ENCODE assay signal across 21 cellular contexts in genomic region chr2:56382466-56382865, GRCh38.
"Had no signal": no experiment of that assay in that cellular context is flagged by ENCODE, and none has a peak within 500 bp of the region (broad histone marks: within the 10 kb centered on the region; RNA-seq: fewer than 3 reads in every experiment).

No MANE protein-coding gene starts in this region.

- H3K36me3 ChIP-seq: esophagus muscularis mucosa, gastrocnemius medialis, tibial artery, uterus had no signal

- H3K27me3 ChIP-seq: esophagus muscularis mucosa, gastrocnemius medialis, tibial artery, upper lobe of left lung, uterus had no signal

- H3K4me3 Mint-ChIP-seq: dendritic cell treated with granulocyte-macrophage colony-stimulating factor and Interleukin-4, amounts not matched to agents 40 ng/mL and 50 ng/mL, for 4 days; effector memory CD8-positive, alpha-beta T cell; immature natural killer cell; naive thymus-derived CD8-positive, alpha-beta T cell; neural crest cell; stimulated activated memory B cell treated with anti-CD40 and anti-IgM and Interleukin-4, amounts not matched to agents 10 μg/mL and 1 μg/mL and 100 μg/mL, for 72 hours; stimulated activated naive CD8-positive, alpha-beta T cell treated with anti-CD3 and anti-CD28 coated beads, Interleukin-15, Interleukin-2, amounts not matched to agents 100 ng/mL and 50 ng/mL, for 24 hours had no signal

- H3K4me1 Mint-ChIP-seq: immature natural killer cell; naive thymus-derived CD8-positive, alpha-beta T cell; neural crest cell; stimulated activated memory B cell treated with anti-CD40 and anti-IgM and Interleukin-4, amounts not matched to agents 10 μg/mL and 1 μg/mL and 100 μg/mL, for 72 hours had no signal

- H3K27ac ChIP-seq: epithelial cell of prostate, esophagus muscularis mucosa, gastrocnemius medialis, tibial artery, upper lobe of left lung, uterus had no signal

- H3K4me3 ChIP-seq: esophagus muscularis mucosa, gastrocnemius medialis, lung, tibial artery, upper lobe of left lung, uterus had no signal

- H3K27me3 Mint-ChIP-seq: dendritic cell treated with granulocyte-macrophage colony-stimulating factor and Interleukin-4, amounts not matched to agents 40 ng/mL and 50 ng/mL, for 4 days; effector memory CD8-positive, alpha-beta T cell; naive thymus-derived CD8-positive, alpha-beta T cell; stimulated activated memory B cell treated with anti-CD40 and anti-IgM and Interleukin-4, amounts not matched to agents 10 μg/mL and 1 μg/mL and 100 μg/mL, for 72 hours; stimulated activated naive CD8-positive, alpha-beta T cell treated with anti-CD3 and anti-CD28 coated beads, Interleukin-15, Interleukin-2, amounts not matched to agents 100 ng/mL and 50 ng/mL, for 24 hours had no signal

- H3K36me3 Mint-ChIP-seq: immature natural killer cell; naive thymus-derived CD8-positive, alpha-beta T cell; stimulated activated memory B cell treated with anti-CD40 and anti-IgM and Interleukin-4, amounts not matched to agents 10 μg/mL and 1 μg/mL and 100 μg/mL, for 72 hours had no signal

- ATAC-seq: effector memory CD8-positive, alpha-beta T cell; gastrocnemius medialis; left cardiac atrium; naive thymus-derived CD8-positive, alpha-beta T cell; right cardiac atrium; stimulated activated memory B cell treated with anti-CD40 and anti-IgM and Interleukin-4, amounts not matched to agents 10 μg/mL and 1 μg/mL and 100 μg/mL, for 72 hours had no signal

- H3K4me1 ChIP-seq: esophagus muscularis mucosa, gastrocnemius medialis, tibial artery, upper lobe of left lung, uterus had no signal

- DNase-seq: cerebellar nuclear complex; effector memory CD8-positive, alpha-beta T cell; gastrocnemius medialis; immature natural killer cell; left cardiac atrium; mesenchymal stem cell; naive thymus-derived CD8-positive, alpha-beta T cell; right cardiac atrium; stimulated activated CD4-positive, alpha-beta T cell treated with anti-CD3 and anti-CD28 coated beads, Interleukin-15, amount 100 ng/mL, for 24 hours; stimulated activated CD4-positive, alpha-beta T cell treated with anti-CD3 and anti-CD28 coated beads, Interleukin-1b, Interleukin-23, amount 100 ng/mL, for 48 hours; stimulated activated CD4-positive, alpha-beta T cell treated with anti-CD3 and anti-CD28 coated beads, Interleukin-4, amount 100 ng/mL, for 24 hours; tibial artery; upper lobe of left lung; uterus had no signal

- H3K9me3 ChIP-seq: esophagus muscularis mucosa, gastrocnemius medialis, tibial artery, upper lobe of left lung, uterus had no signal

- H3K27ac Mint-ChIP-seq: dendritic cell treated with granulocyte-macrophage colony-stimulating factor and Interleukin-4, amounts not matched to agents 40 ng/mL and 50 ng/mL, for 4 days; effector memory CD8-positive, alpha-beta T cell; immature natural killer cell; naive thymus-derived CD8-positive, alpha-beta T cell; stimulated activated memory B cell treated with anti-CD40 and anti-IgM and Interleukin-4, amounts not matched to agents 10 μg/mL and 1 μg/mL and 100 μg/mL, for 72 hours; stimulated activated naive CD8-positive, alpha-beta T cell treated with anti-CD3 and anti-CD28 coated beads, Interleukin-15, Interleukin-2, amounts not matched to agents 100 ng/mL and 50 ng/mL, for 24 hours had no signal

- H3K9me3 Mint-ChIP-seq: dendritic cell treated with granulocyte-macrophage colony-stimulating factor and Interleukin-4, amounts not matched to agents 40 ng/mL and 50 ng/mL, for 4 days; neural crest cell; stimulated activated memory B cell treated with anti-CD40 and anti-IgM and Interleukin-4, amounts not matched to agents 10 μg/mL and 1 μg/mL and 100 μg/mL, for 72 hours had no signal
